In the genomic region with DNA sequence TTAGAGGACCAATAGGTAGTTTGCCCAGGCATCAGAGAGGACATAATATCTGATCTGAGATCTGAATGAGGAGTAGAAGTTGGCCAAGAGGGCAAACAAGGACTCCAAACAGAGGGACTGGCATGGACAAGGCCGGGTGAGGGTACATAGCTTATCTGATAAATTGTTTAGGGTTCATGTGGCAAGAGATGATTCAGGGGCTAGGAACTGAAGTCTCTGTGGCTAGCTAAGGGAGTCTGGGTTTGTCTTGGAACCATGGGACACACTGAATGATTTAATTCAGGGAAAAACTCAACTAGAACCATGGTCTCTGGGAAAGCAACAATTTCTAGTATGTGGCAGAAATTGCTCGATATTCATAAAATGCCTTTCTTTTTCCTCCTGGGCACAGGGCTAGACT, we compare ENCODE assay signal across 33 cellular contexts. TPM values are rescaled to one million over a fixed set of nuclear protein-coding genes. Genes with fewer than 3 reads are reported as not detected.
"Had no signal": no experiment of that assay in that cellular context is flagged by ENCODE, and none has a peak within 500 bp of the region (broad histone marks: within the 10 kb centered on the region; RNA-seq: fewer than 3 reads in every experiment).

No MANE protein-coding gene starts in this region.

- DNase-seq: naive thymus-derived CD8-positive, alpha-beta T cell; nephron progenitor cell; nucleus accumbens; ovary; psoas muscle; right cardiac atrium; right lobe of liver; sigmoid colon; spleen; stimulated activated CD4-positive, alpha-beta T cell treated with anti-CD3 and anti-CD28 coated beads, Interleukin-12 subunit alpha, Interleukin-12 subunit beta, amount 100 ng/mL, for 4 hours; stimulated activated CD4-positive, alpha-beta T cell treated with anti-CD3 and anti-CD28 coated beads, Interleukin-1b, Interleukin-23, amount 100 ng/mL, for 48 hours; stimulated activated CD4-positive, alpha-beta T cell treated with anti-CD3 and anti-CD28 coated beads, Interleukin-4, amount 100 ng/mL, for 1 hour; stimulated activated CD4-positive, alpha-beta T cell treated with anti-CD3 and anti-CD28 coated beads, Interleukin-4, amount 100 ng/mL, for 4 hours; stimulated activated CD8-positive, alpha-beta memory T cell treated with anti-CD3 and anti-CD28 coated beads, Interleukin-4, amount 100 ng/mL, for 48 hours; stimulated activated naive B cell treated with anti-CD40 and anti-IgM and Interleukin-4, amounts not matched to agents 10 μg/mL and 1 μg/mL and 100 μg/mL, for 72 hours; stimulated activated naive CD4-positive, alpha-beta T cell treated with Interleukin-2 at 50 U/mL for 16 hours; stomach; thyroid gland; trophoblast cell; upper lobe of left lung had no signal

- H3K4me3 Mint-ChIP-seq: naive thymus-derived CD8-positive, alpha-beta T cell; natural killer cell treated with Interleukin-12 subunit alpha and Interleukin-12 subunit beta and Interleukin-15 and Interleukin-18, amount 100 ng/mL, for 72 hours; nephron progenitor cell; neural crest cell; stimulated activated naive B cell treated with anti-CD40 and anti-IgM and Interleukin-4, amounts not matched to agents 10 μg/mL and 1 μg/mL and 100 μg/mL, for 72 hours; stimulated activated naive CD8-positive, alpha-beta T cell treated with anti-CD3 and anti-CD28 coated beads, Interleukin-15, Interleukin-2, amounts not matched to agents 100 ng/mL and 50 ng/mL, for 24 hours had no signal

- H3K27me3 Mint-ChIP-seq: stimulated activated naive CD8-positive, alpha-beta T cell treated with anti-CD3 and anti-CD28 coated beads, Interleukin-15, Interleukin-2, amounts not matched to agents 100 ng/mL and 50 ng/mL, for 24 hours had no signal

- H3K27me3 ChIP-seq: neutrophil, ovary, right lobe of liver, sigmoid colon, spleen, stomach, thyroid gland, tibial nerve, upper lobe of left lung, vagina had no signal

- H3K27ac ChIP-seq: neutrophil, ovary, parathyroid adenoma, psoas muscle, right lobe of liver, sigmoid colon, skin epidermis, spleen, stomach, thoracic aorta, thyroid gland, tibial nerve, upper lobe of left lung, vagina had no signal

- H3K9me3 Mint-ChIP-seq: naive thymus-derived CD8-positive, alpha-beta T cell; natural killer cell treated with Interleukin-12 subunit alpha and Interleukin-12 subunit beta and Interleukin-15 and Interleukin-18, amount 100 ng/mL, for 72 hours; nephron progenitor cell; neural crest cell; stimulated activated naive B cell treated with anti-CD40 and anti-IgM and Interleukin-4, amounts not matched to agents 10 μg/mL and 1 μg/mL and 100 μg/mL, for 72 hours; stimulated activated naive CD8-positive, alpha-beta T cell treated with anti-CD3 and anti-CD28 coated beads, Interleukin-15, Interleukin-2, amounts not matched to agents 100 ng/mL and 50 ng/mL, for 24 hours had no signal

- H2AFZ ChIP-seq: parathyroid adenoma had no signal

- H3K4me3 ChIP-seq: ovary, psoas muscle, right lobe of liver, sigmoid colon, skin epidermis, smooth muscle cell, spleen, stomach, thoracic aorta, thyroid gland, tibial nerve, upper lobe of left lung, vagina had no signal

- H3K36me3 Mint-ChIP-seq: naive thymus-derived CD8-positive, alpha-beta T cell; natural killer cell treated with Interleukin-12 subunit alpha and Interleukin-12 subunit beta and Interleukin-15 and Interleukin-18, amount 100 ng/mL, for 72 hours; stimulated activated naive B cell treated with anti-CD40 and anti-IgM and Interleukin-4, amounts not matched to agents 10 μg/mL and 1 μg/mL and 100 μg/mL, for 72 hours had no signal

- ATAC-seq: naive thymus-derived CD8-positive, alpha-beta T cell; natural killer cell treated with Interleukin-12 subunit alpha and Interleukin-12 subunit beta and Interleukin-15 and Interleukin-18, amount 100 ng/mL, for 72 hours; psoas muscle; right cardiac atrium; right lobe of liver; stimulated activated naive B cell treated with anti-CD40 and anti-IgM and Interleukin-4, amounts not matched to agents 10 μg/mL and 1 μg/mL and 100 μg/mL, for 72 hours had no signal

- H3K79me2 ChIP-seq: parathyroid adenoma had no signal

- H3K27ac Mint-ChIP-seq: naive thymus-derived CD8-positive, alpha-beta T cell; natural killer cell treated with Interleukin-12 subunit alpha and Interleukin-12 subunit beta and Interleukin-15 and Interleukin-18, amount 100 ng/mL, for 72 hours; nephron progenitor cell; progenitor cell of endocrine pancreas; stimulated activated naive B cell treated with anti-CD40 and anti-IgM and Interleukin-4, amounts not matched to agents 10 μg/mL and 1 μg/mL and 100 μg/mL, for 72 hours; stimulated activated naive CD8-positive, alpha-beta T cell treated with anti-CD3 and anti-CD28 coated beads, Interleukin-15, Interleukin-2, amounts not matched to agents 100 ng/mL and 50 ng/mL, for 24 hours had no signal

- H3K9me3 ChIP-seq: neutrophil, ovary, psoas muscle, right lobe of liver, sigmoid colon, spleen, thoracic aorta, thyroid gland, upper lobe of left lung, vagina had no signal

- H3K36me3 ChIP-seq: neutrophil, ovary, right lobe of liver, sigmoid colon, spleen, stomach, thoracic aorta, thyroid gland, upper lobe of left lung, vagina had no signal

- H3K4me1 Mint-ChIP-seq: naive thymus-derived CD8-positive, alpha-beta T cell; nephron progenitor cell; neural crest cell; stimulated activated naive B cell treated with anti-CD40 and anti-IgM and Interleukin-4, amounts not matched to agents 10 μg/mL and 1 μg/mL and 100 μg/mL, for 72 hours had no signal

- H3K9ac ChIP-seq: parathyroid adenoma had no signal

- H3K4me2 ChIP-seq: smooth muscle cell had no signal

- H3K4me1 ChIP-seq: parathyroid adenoma, psoas muscle, right lobe of liver, sigmoid colon, spleen, stomach, thyroid gland, tibial nerve, upper lobe of left lung, vagina had no signal

RNA-seq across cellular contexts. Expression of gene AQP8, which starts 4.1 kb away (rescaled TPM):
- total RNA-seq: naive thymus-derived CD8-positive, alpha-beta T cell; neural crest cell; omental fat pad; ovary; progenitor cell of endocrine pancreas; renal cortical epithelial cell; right cardiac atrium; smooth muscle cell; spleen; stomach; thyroid gland; tibial nerve; vagina had no signal
- polyA plus RNA-seq: naive thymus-derived CD8-positive, alpha-beta T cell; right cardiac atrium; smooth muscle cell had no signal
